In genomic region chr19:40800339-40800996, GRCh38 we compare ENCODE assay signal across 1 cellular context.
TF ChIP-seq lines count a peak whose summit lies in the region.

No MANE protein-coding gene starts in this region.

TF ChIP-seq in endothelial cell of umbilical vein, 7 proteins besides CTCF, POLR2A, EP300 and RAD21:
- TF ChIP-seq POLR2AphosphoS5 (IDR thresholded peaks at IDR 0.05; ENCODE audit: insufficient read depth, low read depth, low read length) (no peak), MAX (IDR thresholded peaks at IDR 0.05; ENCODE audit: insufficient read depth, insufficient read length) (no peak), GATA2 (IDR thresholded peaks at IDR 0.05; ENCODE audit: insufficient read depth, insufficient read length, low read depth, low read length) (no peak), MYC (IDR thresholded peaks at IDR 0.05; ENCODE audit: low read depth, low read length) (no peak), EZH2 (IDR thresholded peaks at IDR 0.05; ENCODE audit: borderline replicate concordance, low read depth, low read length, severe bottlenecking) (no peak), FOS (IDR thresholded peaks at IDR 0.05; ENCODE audit: borderline replicate concordance, insufficient read depth, low read length) (no peak), JUN (IDR thresholded peaks at IDR 0.05; ENCODE audit: borderline replicate concordance, insufficient read depth, insufficient read length, low read depth) (no peak)
